In genomic region chr12:64019101-64019500, GRCh38 we compare ENCODE assay signal across 17 cellular contexts.
DNase-seq lines count a peak whose midpoint lies in the region; TF ChIP-seq lines count a peak whose summit lies in the region.
"Had no signal": no experiment of that assay in that cellular context is flagged by ENCODE, and none has a peak within 500 bp of the region (broad histone marks: within the 10 kb centered on the region; RNA-seq: fewer than 3 reads in every experiment).

No MANE protein-coding gene starts in this region.

- WGBS in mammary epithelial cell (ENCODE audit: low coverage, missing lambda C conversion rate) = 97% methylated on average over 2 of the region's 2 CpGs

- H3K27ac ChIP-seq in breast epithelium = no peak overlapping the region
- no peak overlapping the region for H3K27ac ChIP-seq in mammary epithelial cell (ENCODE audit: insufficient read depth, low read depth, low read length)
- H3K27ac ChIP-seq: GM23248 had no signal

- H3K27me3 Mint-ChIP-seq in MCF 10A (ENCODE audit: insufficient read depth, unreplicated experiment) = no peaks in the 10 kb centered on the region
- H3K27me3 Mint-ChIP-seq: CD4-positive, CD25-positive, alpha-beta regulatory T cell had no signal

- H3K79me2 ChIP-seq in mammary epithelial cell (ENCODE audit: insufficient read depth, low read length) = peaks cover 4% of the 10 kb centered on the region

- no peak overlapping the region for H2AFZ ChIP-seq in mammary epithelial cell (ENCODE audit: low read depth, low read length)
- H2AFZ ChIP-seq: GM23248 had no signal

- no peaks in the 10 kb centered on the region for H4K20me1 ChIP-seq in mammary epithelial cell (ENCODE audit: insufficient read depth, low read length)

- dilution Hi-C loops in mammary epithelial cell (cut with HindIII; ENCODE audit: low sequenced_read_pairs) = no loop called here

- peak overlapping the region; percentile 46 for H3K27ac Mint-ChIP-seq in MCF 10A (ENCODE audit: low read depth, unreplicated experiment)
- H3K27ac Mint-ChIP-seq: CD4-positive, CD25-positive, alpha-beta regulatory T cell; CD8-positive, alpha-beta memory T cell had no signal

- H3K4me1 ChIP-seq in breast epithelium (no peaks in the 10 kb centered on the region), mammary epithelial cell (ENCODE audit: insufficient read depth, low read length) (no peaks in the 10 kb centered on the region)

- POLR2A ChIA-PET in MCF 10A (lab: Yijun Ruan, JAX) = interaction anchor here (1.2 kb wide), 1 partner anchor 20 kb away, joined by 3 read pairs; no protein-coding TSS in a partner anchor

- H3K36me3 ChIP-seq in breast epithelium = no peaks in the 10 kb centered on the region
- H3K36me3 ChIP-seq in mammary epithelial cell (ENCODE audit: insufficient read depth, low read length) = peaks cover 14% of the 10 kb centered on the region
- H3K36me3 ChIP-seq: BE2C, HAP-1 had no signal

- H3K4me3 ChIP-seq in breast epithelium (no peak overlapping the region), mammary epithelial cell (replicated peaks in 1 of 3; ENCODE audit: insufficient read depth in 1 of 3, low read depth in 2 of 3, low read length in 3 of 3) (no peak overlapping the region)
- H3K4me3 ChIP-seq: GM23248, HAP-1 had no signal

- H3K4me3 Mint-ChIP-seq in MCF 10A (ENCODE audit: unreplicated experiment) = no peak overlapping the region
- H3K4me3 Mint-ChIP-seq: CD4-positive, CD25-positive, alpha-beta regulatory T cell; CD8-positive, alpha-beta memory T cell had no signal

- CTCF ChIA-PET in MCF 10A (lab: Yijun Ruan, JAX) = no interaction called here
- CTCF ChIA-PET in mammary epithelial cell (lab: Charles Lee; ENCODE audit: low non-redundant PET) = no interaction called here

- peaks cover 15% of the 10 kb centered on the region for H3K4me1 Mint-ChIP-seq in MCF 10A (ENCODE audit: insufficient read depth, unreplicated experiment)
- H3K4me1 Mint-ChIP-seq: CD4-positive, CD25-positive, alpha-beta regulatory T cell; CD8-positive, alpha-beta memory T cell had no signal

- BruUV-seq in MCF 10A (replicated peaks; lab: Mats Ljungman, UMichigan) = no TSS peak
- BruUV-seq in mammary epithelial cell (replicated peaks; lab: Mats Ljungman, UMichigan) = TSS peak; percentile 10

- TF ChIP-seq CTCF in MCF 10A (IDR thresholded peaks at IDR 0.05; ENCODE audit: unreplicated experiment) (no peak), breast epithelium (IDR thresholded peaks at IDR 0.05) (no peak), mammary epithelial cell (conservative IDR thresholded peaks at IDR 0.05 in 1 of 2, IDR thresholded peaks at IDR 0.05 in 1 of 2; ENCODE audit: extremely low read depth in 1 of 2, insufficient read depth in 1 of 2, low read depth in 1 of 2, low read length in 2 of 2) (no peak)

- no peaks in the 10 kb centered on the region for H3K9me3 Mint-ChIP-seq in MCF 10A (ENCODE audit: unreplicated experiment)
- H3K9me3 Mint-ChIP-seq: CD4-positive, CD25-positive, alpha-beta regulatory T cell; CD8-positive, alpha-beta memory T cell had no signal

- no peak for TF ChIP-seq POLR2A in breast epithelium (IDR thresholded peaks at IDR 0.05)

- H3K36me3 Mint-ChIP-seq in MCF 10A (ENCODE audit: insufficient read depth, unreplicated experiment) = peaks cover 60% of the 10 kb centered on the region
- H3K36me3 Mint-ChIP-seq: CD4-positive, CD25-positive, alpha-beta regulatory T cell; CD8-positive, alpha-beta memory T cell had no signal

- H3K27me3 ChIP-seq in breast epithelium = no peaks in the 10 kb centered on the region
- H3K27me3 ChIP-seq in mammary epithelial cell (ENCODE audit: insufficient read depth, low read length) = no peaks in the 10 kb centered on the region
- H3K27me3 ChIP-seq: BE2C had no signal

- no peaks in the 10 kb centered on the region for H3K9me3 ChIP-seq in breast epithelium
- H3K9me3 ChIP-seq in mammary epithelial cell (replicated peaks; ENCODE audit: insufficient read depth, low read length) = no peaks in the 10 kb centered on the region
- H3K9me3 ChIP-seq: BE2C, Caco-2, HAP-1 had no signal

- DNase-seq in MCF 10A (ENCODE audit: unreplicated experiment) (no peak), breast epithelium (ENCODE audit: low spot score in 2 of 2) (no peak), SK-N-DZ (ENCODE audit: low spot score) (peak; percentile 91), mammary epithelial cell (no peak), SHP77 treated with DMSO at 0.1 percent for 48 hours (lab: John Stamatoyannopoulos, UW) (no peak), COR-L47 (lab: John Stamatoyannopoulos, UW) (no peak)
- DNase-seq: ACHN; BE2C; C1 segment of cervical spinal cord; Caco-2; CD4-positive, CD25-positive, alpha-beta regulatory T cell; CD8-positive, alpha-beta memory T cell; DMS153; DMS79; GDM1; GM23248 had no signal

- no peak overlapping the region for H3K4me2 ChIP-seq in mammary epithelial cell (ENCODE audit: insufficient read depth, low read depth, low read length)

- intact Hi-C loops in MCF 10A (cut with micrococcal nuclease) (no loop called here), breast epithelium (cut with DNase I; ENCODE audit: low total_unique reads) (no loop called here), mammary epithelial cell (cut with micrococcal nuclease) (no loop called here)

- H3K9ac ChIP-seq in mammary epithelial cell (ENCODE audit: insufficient read depth, low read length) = no peak overlapping the region
- H3K9ac ChIP-seq: GM23248 had no signal

- in situ Hi-C loops in mammary epithelial cell (cut with MboI; ENCODE audit: low sequenced_read_pairs in 2 of 2) = no loop called here
